24 cellular contexts compared by ENCODE assay signal in genomic region chr4:40874902-40875301, GRCh38.
DNase-seq lines count a peak whose midpoint lies in the region; ATAC-seq, FAIRE-seq and TF ChIP-seq lines count a peak whose summit lies in the region.
"Had no signal": no experiment of that assay in that cellular context is flagged by ENCODE, and none has a peak within 500 bp of the region (broad histone marks: within the 10 kb centered on the region; RNA-seq: fewer than 3 reads in every experiment).

No MANE protein-coding gene starts in this region.

- peak overlapping the region in 3 of 4 donors; percentile 2 to 41 (median 22) for H3K27ac ChIP-seq in body of pancreas
- peak overlapping the region; percentile 14 to 62 for H3K27ac ChIP-seq in kidney (ENCODE audit: low read depth in 2 of 2, low read length in 2 of 2)
- H3K27ac ChIP-seq: A549, KMS-11, SJCRH30 had no signal

- H3K36me3 Mint-ChIP-seq in progenitor cell of endocrine pancreas (ENCODE audit: insufficient read depth): peaks cover 7% of the 10 kb centered on the region
- H3K36me3 Mint-ChIP-seq: CD14-positive monocyte had no signal

- ATAC-seq in body of pancreas (no peak), HG03469 (IDR thresholded peaks at IDR 0.05; ENCODE audit: unreplicated experiment) (no peak)
- ATAC-seq: A549 had no signal

- no peaks in the 10 kb centered on the region for H3K9me3 Mint-ChIP-seq in progenitor cell of endocrine pancreas (ENCODE audit: low read depth)
- H3K9me3 Mint-ChIP-seq: CD14-positive monocyte had no signal

- intact Hi-C loops in body of pancreas (cut with DNase I) (no loop called here), kidney (cut with DNase I) (no loop called here)

- H3K4me1 Mint-ChIP-seq in progenitor cell of endocrine pancreas (ENCODE audit: low read depth): peaks cover 35% of the 10 kb centered on the region
- H3K4me1 Mint-ChIP-seq: B cell, CD14-positive monocyte had no signal

- no peak overlapping the region for H3K9ac ChIP-seq in kidney (ENCODE audit: low read length in 2 of 2)
- H3K9ac ChIP-seq: KMS-11 had no signal

- H3K36me3 ChIP-seq in body of pancreas (replicated peaks in 1 of 2; ENCODE audit: insufficient read depth in 1 of 2, low read depth in 2 of 2): no peaks in the 10 kb centered on the region
- H3K36me3 ChIP-seq in kidney (ENCODE audit: control insufficient read depth in 1 of 2, insufficient read depth in 2 of 2, low read length in 2 of 2): no peaks in the 10 kb centered on the region
- H3K36me3 ChIP-seq: HAP-1 had no signal

- peak overlapping the region; percentile 85 for H3K27ac Mint-ChIP-seq in progenitor cell of endocrine pancreas
- H3K27ac Mint-ChIP-seq: B cell, CD14-positive monocyte had no signal

- no peak overlapping the region for H3K4me3 Mint-ChIP-seq in progenitor cell of endocrine pancreas (ENCODE audit: low read depth)
- H3K4me3 Mint-ChIP-seq: B cell, CD14-positive monocyte had no signal

- no peaks in the 10 kb centered on the region for H3K27me3 ChIP-seq in body of pancreas
- H3K27me3 ChIP-seq: SJCRH30 had no signal

- H3K4me1 ChIP-seq in body of pancreas: peaks cover 24% of the 10 kb centered on the region
- peaks cover 11 to 30% of the 10 kb centered on the region in 2 donors for H3K4me1 ChIP-seq in kidney (ENCODE audit: control insufficient read depth in 1 of 2, insufficient read depth in 1 of 2, low read depth in 1 of 2, low read length in 2 of 2)
- H3K4me1 ChIP-seq: HAP-1, SJCRH30 had no signal

- no peaks in the 10 kb centered on the region for H3K27me3 Mint-ChIP-seq in progenitor cell of endocrine pancreas

- H3K4me3 ChIP-seq in body of pancreas (no peak overlapping the region), kidney (ENCODE audit: low read length in 2 of 2) (peak overlapping the region in 1 of 2 donors; percentile 2)
- H3K4me3 ChIP-seq: A549, HAP-1, SJCRH30 had no signal

- H3K9me3 ChIP-seq in body of pancreas (no peaks in the 10 kb centered on the region), kidney (ENCODE audit: control insufficient read depth in 1 of 2, low read length in 2 of 2) (no peaks in the 10 kb centered on the region)
- H3K9me3 ChIP-seq: A549, HAP-1, SJCRH30 had no signal

- DNase-seq in GM12891 (ENCODE audit: insufficient read length, low spot score) (no peak), body of pancreas (no peak), kidney (no peak), progenitor cell of endocrine pancreas (ENCODE audit: low spot score, unreplicated experiment) (no peak), COLO829 (ENCODE audit: low spot score) (no peak), SW 1271 (lab: John Stamatoyannopoulos, UW) (no peak)
- DNase-seq: COR-L47; DMS79; IMR-90; NCI-H1105; NCI-H146; NCI-H2029; NCI-H2227 treated with DMSO at 0.1 percent for 48 hours; NCI-H510A treated with DMSO at 0.1 percent for 48 hours; NCI-H774; NK-92 treated with Interleukin-12 subunit alpha and Interleukin-12 subunit beta, amount 100 ng/mL, for 24 hours; SJCRH30 had no signal

- WGBS in body of pancreas, 2 donors: 39 to 40% methylated on average over 3 of the region's 3 CpGs

- FAIRE-seq in GM12891 (lab: Jason Lieb, UNC): peak; percentile 67
- FAIRE-seq in kidney (lab: Jason Lieb, UNC): no peak
- FAIRE-seq: A549, HTR-8/SVneo had no signal

- TF ChIP-seq POLR2A in GM12891 (IDR thresholded peaks at IDR 0.05; ENCODE audit: low read depth, low read length): no peak
- no peak for TF ChIP-seq POLR2A in body of pancreas (IDR thresholded peaks at IDR 0.05)

- TF ChIP-seq CTCF in body of pancreas (IDR thresholded peaks at IDR 0.05) (no peak), kidney (IDR thresholded peaks at IDR 0.05; ENCODE audit: borderline replicate concordance, extremely low read depth, insufficient read depth) (no peak), progenitor cell of endocrine pancreas (IDR thresholded peaks at IDR 0.05; ENCODE audit: unreplicated experiment) (no peak)

TF ChIP-seq in GM12891, 5 proteins besides CTCF, POLR2A, EP300 and RAD21:
- TF ChIP-seq POU2F2 (IDR thresholded peaks at IDR 0.05; ENCODE audit: low read depth, low read length) (no peak), TAF1 (IDR thresholded peaks at IDR 0.05; ENCODE audit: low read depth, low read length) (no peak), PAX5 (IDR thresholded peaks at IDR 0.05; ENCODE audit: insufficient read depth, low read length, severe bottlenecking) (no peak), POLR2AphosphoS5 (IDR thresholded peaks at IDR 0.05; ENCODE audit: low read depth, low read length) (no peak), SPI1 (IDR thresholded peaks at IDR 0.05; ENCODE audit: low read depth, low read length) (no peak)
TF ChIP-seq in GM12891: peak in this region for 0.
